8 cellular contexts compared by ENCODE assay signal in the genomic region with DNA sequence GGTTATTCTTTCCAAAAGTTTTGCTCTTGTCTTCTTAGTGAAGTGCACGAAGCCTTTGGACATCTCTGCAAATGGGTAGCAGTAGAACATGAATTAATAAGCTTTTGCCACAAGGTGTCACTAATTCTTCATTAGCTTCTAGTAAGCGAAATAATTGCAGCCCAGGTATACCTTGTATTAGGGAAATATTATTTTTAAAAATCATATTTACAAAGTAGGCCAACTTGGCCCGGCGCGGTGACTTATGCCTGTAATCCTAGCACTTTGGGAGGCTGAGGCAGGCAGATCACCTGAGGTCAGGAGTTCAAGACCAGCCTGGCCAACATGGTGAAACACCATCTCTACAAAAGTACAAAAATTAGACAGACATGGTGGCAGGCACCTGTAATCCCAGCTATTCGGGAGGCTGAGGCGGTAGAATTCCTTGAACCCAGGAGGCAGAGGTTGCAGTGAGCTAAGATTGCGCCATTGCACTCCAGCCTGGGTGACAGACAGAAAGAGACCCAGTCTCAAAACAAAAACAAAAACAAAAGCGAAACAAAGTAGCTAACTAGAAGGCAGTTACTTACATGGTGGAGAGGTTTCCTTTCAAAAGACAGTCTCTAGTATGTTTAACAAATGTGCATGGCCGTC. TPM values are rescaled to one million over a fixed set of nuclear protein-coding genes. Genes with fewer than 3 reads are reported as not detected.
DNase-seq lines count a peak whose midpoint lies in the region; ATAC-seq, FAIRE-seq and TF ChIP-seq lines count a peak whose summit lies in the region.

No MANE protein-coding gene starts in this region.

- BruUV-seq in K562 (replicated peaks; lab: Mats Ljungman, UMichigan): no TSS peak

- DNase-seq in NCI-H2196 (lab: John Stamatoyannopoulos, UW; ENCODE audit: unreplicated experiment) (peak; percentile 8), NCI-H2196 treated with DMSO at 0.1 percent for 48 hours (lab: John Stamatoyannopoulos, UW; ENCODE audit: unreplicated experiment) (no peak), NCI-H1694 (lab: John Stamatoyannopoulos, UW) (peak; percentile 60), K562 (ENCODE audit: extremely low read depth in 1 of 4, low spot score in 3 of 4) (peak in 2 of 4 experiments; percentile 31 to 35), right lobe of liver (no peak), head of caudate nucleus (no peak)

- no peak for TF ChIP-seq EP300 in K562 (IDR thresholded peaks at IDR 0.05; ENCODE audit: low read length)

- H3K79me2 ChIP-seq in K562 (ENCODE audit: control insufficient read depth, insufficient read depth, low read length): no peaks in the 10 kb centered on the region

- no peaks in the 10 kb centered on the region for H4K20me1 ChIP-seq in K562 (replicated peaks; ENCODE audit: control insufficient read depth, insufficient read depth, low read length)

- CTCF ChIA-PET in K562 (lab: Yijun Ruan, JAX; ENCODE audit: low intra/inter-chr PET ratio): interaction anchor here (0.5 to 1.4 kb wide), 5 partner anchors 96 to 1447 kb away, joined by 3 to 4 read pairs (median 3); no protein-coding TSS in a partner anchor

- H3K36me3 ChIP-seq in K562 (ENCODE audit: control insufficient read depth, insufficient read depth, low read length) (no peaks in the 10 kb centered on the region), right lobe of liver (no peaks in the 10 kb centered on the region)

- no peak overlapping the region for H3K9ac ChIP-seq in K562 (ENCODE audit: insufficient read depth in 1 of 2, low read depth in 2 of 2, low read length in 2 of 2)

- H3K9me3 ChIP-seq in K562 (replicated peaks; ENCODE audit: control insufficient read depth, insufficient read depth, low read depth, low read length): no peaks in the 10 kb centered on the region
- H3K9me3 ChIP-seq in right lobe of liver: no peaks in the 10 kb centered on the region

- FAIRE-seq in K562 (lab: Jason Lieb, UNC): peak; percentile 81

- H2AFZ ChIP-seq in K562 (ENCODE audit: low read depth, low read length): no peak overlapping the region

- TF ChIP-seq POLR2A in K562 (conservative IDR thresholded peaks at IDR 0.05) (no peak), right lobe of liver (IDR thresholded peaks at IDR 0.05) (no peak)

- intact Hi-C loops in K562 (cut with micrococcal nuclease): loop anchor here (1.0 kb wide), 2 partner anchors 96 to 126 kb away; no protein-coding TSS in a partner anchor
- intact Hi-C loops in right lobe of liver (cut with DNase I): no loop called here
- intact Hi-C loops in head of caudate nucleus (cut with DNase I): no loop called here

- TF ChIP-seq CTCF in K562 (IDR thresholded peaks at IDR 0.05 in 2 of 3, conservative IDR thresholded peaks at IDR 0.05 in 1 of 3; ENCODE audit: insufficient read depth in 2 of 3, low read depth in 1 of 3, low read length in 3 of 3) (peak; percentile 46 to 70 (median 50); a peak in 4 of 6 replicates), right lobe of liver (IDR thresholded peaks at IDR 0.05) (peak; percentile 40 to 53 (median 49))

- H3K4me1 ChIP-seq in K562 (replicated peaks in 1 of 2; ENCODE audit: control insufficient read depth in 2 of 2, insufficient read depth in 2 of 2, low read length in 2 of 2): peaks cover 7 to 8% of the 10 kb centered on the region in 2 experiments; a peak in 3 of 5 replicates
- H3K4me1 ChIP-seq in right lobe of liver: no peaks in the 10 kb centered on the region

- H3K9me1 ChIP-seq in K562 (ENCODE audit: control insufficient read depth, insufficient read depth, low read length): no peaks in the 10 kb centered on the region

- H3K27me3 ChIP-seq in K562 (ENCODE audit: control insufficient read depth in 2 of 2, insufficient read depth in 2 of 2, low read length in 2 of 2) (peaks cover 15 to 22% of the 10 kb centered on the region in 2 experiments; a peak in 3 of 5 replicates), right lobe of liver (no peaks in the 10 kb centered on the region)

- ATAC-seq in GM21723 (IDR thresholded peaks at IDR 0.05; ENCODE audit: unreplicated experiment) (peak; percentile 79), K562 (peak; percentile 61), right lobe of liver (peak; percentile 45 to 80 (median 68)), HG03442 (IDR thresholded peaks at IDR 0.05; ENCODE audit: unreplicated experiment) (no peak)

- 6% methylated on average over 10 of the region's 10 CpGs for WGBS in K562 (ENCODE audit: insufficient coverage, low coverage, missing lambda C conversion rate)
- 63% methylated on average over 10 of the region's 10 CpGs for WGBS in right lobe of liver (ENCODE audit: insufficient coverage, low coverage, low lambda C conversion rate, missing lambda C conversion rate)

- POLR2A ChIA-PET in K562 (lab: Yijun Ruan, JAX): interaction anchor here (1.0 kb wide), 1 partner anchor 9 kb away, joined by 7 read pairs; the partner anchor contains the start of gene RSPH3

- TF ChIP-seq RAD21 in K562 (CRISPR knock-in tag; conservative IDR thresholded peaks at IDR 0.05 in 1 of 2, IDR thresholded peaks at IDR 0.05 in 1 of 2): peak; percentile 65 to 72

- H3K27ac ChIP-seq in K562 (ENCODE audit: extremely low read depth, low read depth, low read length) (no peak overlapping the region), right lobe of liver (no peak overlapping the region)

- in situ Hi-C loops in K562 (cut with MboI): no loop called here

- H3K4me3 ChIP-seq in K562: no peak overlapping the region
- H3K4me3 ChIP-seq in right lobe of liver: no peak overlapping the region

- H3K4me2 ChIP-seq in K562 (ENCODE audit: insufficient read depth, low read length): no peak overlapping the region

TF ChIP-seq in K562, 482 proteins besides CTCF, POLR2A, EP300 and RAD21 (continues in another document):
- no peak for TF ChIP-seq MTA1 (IDR thresholded peaks at IDR 0.05; ENCODE audit: borderline replicate concordance)
- TF ChIP-seq SPI1 (IDR thresholded peaks at IDR 0.05; ENCODE audit: borderline replicate concordance, low read depth, low read length): no peak
- TF ChIP-seq DACH1 (IDR thresholded peaks at IDR 0.05; ENCODE audit: partially characterized antibody): peak; percentile 6
- TF ChIP-seq SMC3 (conservative IDR thresholded peaks at IDR 0.05; ENCODE audit: insufficient read depth, low read depth, low read length): 0 out of 2 replicates have a peak, but pooled peaks have one; percentile 9
- no peak for TF ChIP-seq CHCHD3 (CRISPR knock-in tag; IDR thresholded peaks at IDR 0.05)
- no peak for TF ChIP-seq TRIM24 (IDR thresholded peaks at IDR 0.05)
- TF ChIP-seq BRD9 (IDR thresholded peaks at IDR 0.05; ENCODE audit: low read depth, partially characterized antibody): no peak
- TF ChIP-seq ZNF583 (CRISPR knock-in tag; IDR thresholded peaks at IDR 0.05): no peak
- TF ChIP-seq CHD4 (IDR thresholded peaks at IDR 0.05; ENCODE audit: insufficient read depth, insufficient replicate concordance, low read depth, low read length, poor library complexity, severe bottlenecking): no peak
- no peak for TF ChIP-seq CEBPG (CRISPR knock-in tag; IDR thresholded peaks at IDR 0.05)
- TF ChIP-seq CEBPG (tag; conservative IDR thresholded peaks at IDR 0.05 in 1 of 2, IDR thresholded peaks at IDR 0.05 in 1 of 2): 0 out of 4 replicates have a peak, but pooled peaks of 1 of the 2 experiments have one; percentile 33

RNA-seq across cellular contexts. Expression of gene RSPH3, which starts 8.8 kb away (rescaled TPM):
- total RNA-seq in K562 (2011; cell fraction: chromatin; rRNA removed; ENCODE audit: low replicate concordance): 1.7 TPM in 2 replicates
- 0.79 and 0.83 TPM in 2 replicates for total RNA-seq in K562 (2011; cell fraction: nucleolus; rRNA removed)
- total RNA-seq in K562 (2011; cell fraction: nucleoplasm; rRNA removed): 0.88 and 5.3 TPM in 2 replicates
- total RNA-seq in K562 (2014; rRNA removed) (1.6 and 1.7 TPM in 2 replicates), K562 (2014; rRNA removed; fragmentation: Illumina TruSeq; extraction: Trizol) (1.8 and 1.9 TPM in 2 replicates), K562 (2015; rRNA removed; fragmentation: Illumina TruSeq; extraction: Trizol) (2.0 and 2.3 TPM in 2 replicates), K562 (2021) (2.6 and 2.9 TPM in 2 replicates), right lobe of liver (1 to 10 TPM; 3.1 to 6.5 (median 3.6) TPM)
- polyA plus RNA-seq in K562 (2011; rRNA removed) (1.2 and 1.3 TPM in 2 replicates), K562 (2014; fragmentation: Illumina TruSeq; extraction: Trizol) (1.3 and 2.1 TPM in 2 replicates), K562 (2014; fragmentation: Nextera tagmentation; extraction: Ambion mirVana) (under 1 TPM; 0.52 to 0.68 TPM), K562 (2014; rRNA removed) (1.3 and 1.5 TPM in 2 replicates)
- 0.60 and 1.4 TPM in 2 replicates for polyA plus RNA-seq in K562 (2011; cell fraction: cytosol; rRNA removed)
- 0.80 and 1.8 TPM in 2 replicates for polyA plus RNA-seq in K562 (2011; cell fraction: nucleus; rRNA removed)
- 2.9 and 4.4 TPM in 2 replicates for polyA plus RNA-seq in K562 (2012)
- polyA minus RNA-seq in K562 (2011; rRNA and poly(A)+ RNA removed): 2.1 and 3.6 TPM in 2 replicates
- polyA minus RNA-seq in K562 (2011; cell fraction: cytosol; rRNA and poly(A)+ RNA removed): 2.0 TPM in 2 replicates
- 0.78 and 1.1 TPM in 2 replicates for polyA minus RNA-seq in K562 (2011; cell fraction: nucleus; rRNA and poly(A)+ RNA removed)

RNA-seq across cellular contexts. Expression of gene TAGAP, which starts 36.0 kb away (rescaled TPM):
- not detected in 2 replicates for total RNA-seq in K562 (2011; cell fraction: chromatin; rRNA removed; ENCODE audit: low replicate concordance)
- not detected in 2 replicates for total RNA-seq in K562 (2011; cell fraction: nucleolus; rRNA removed)
- total RNA-seq in K562 (2011; cell fraction: nucleoplasm; rRNA removed): not detected in 2 replicates
- total RNA-seq in K562 (2014; rRNA removed) (not detected in 2 replicates), K562 (2014; rRNA removed; fragmentation: Illumina TruSeq; extraction: Trizol) (not detected in 2 replicates), K562 (2015; rRNA removed; fragmentation: Illumina TruSeq; extraction: Trizol) (not detected in 2 replicates), K562 (2021) (0.07 and 0.27 TPM in 2 replicates), right lobe of liver (1 to 10 TPM in 3 of 6 experiments, under 1 TPM in 3; 0.13 to 1.8 (median 0.92) TPM)
- polyA plus RNA-seq in K562 (2011; rRNA removed) (not detected in 2 replicates), K562 (2014; fragmentation: Illumina TruSeq; extraction: Trizol) (not detected in 2 replicates), K562 (2014; fragmentation: Nextera tagmentation; extraction: Ambion mirVana) (not detected), K562 (2014; rRNA removed) (not detected in 2 replicates)
- not detected in 2 replicates for polyA plus RNA-seq in K562 (2011; cell fraction: cytosol; rRNA removed)
- not detected in 2 replicates for polyA plus RNA-seq in K562 (2011; cell fraction: nucleus; rRNA removed)
- not detected in 2 replicates for polyA plus RNA-seq in K562 (2012)
- not detected in 2 replicates for polyA minus RNA-seq in K562 (2011; rRNA and poly(A)+ RNA removed)
- not detected in 2 replicates for polyA minus RNA-seq in K562 (2011; cell fraction: cytosol; rRNA and poly(A)+ RNA removed)
- not detected in 2 replicates for polyA minus RNA-seq in K562 (2011; cell fraction: nucleus; rRNA and poly(A)+ RNA removed)

Comparison
In these comparisons a context has a peak if more than half of its experiments do, and no peak if none do; other contexts are left out.
1. DNase-seq: peak in NCI-H2196 (single experiment) and NCI-H1694 (single experiment); none in NCI-H2196 treated with DMSO at 0.1 percent for 48 hours (single experiment), right lobe of liver (0 of 3) and head of caudate nucleus (0 of 42).